8 cellular contexts compared by ENCODE assay signal in the genomic region with DNA sequence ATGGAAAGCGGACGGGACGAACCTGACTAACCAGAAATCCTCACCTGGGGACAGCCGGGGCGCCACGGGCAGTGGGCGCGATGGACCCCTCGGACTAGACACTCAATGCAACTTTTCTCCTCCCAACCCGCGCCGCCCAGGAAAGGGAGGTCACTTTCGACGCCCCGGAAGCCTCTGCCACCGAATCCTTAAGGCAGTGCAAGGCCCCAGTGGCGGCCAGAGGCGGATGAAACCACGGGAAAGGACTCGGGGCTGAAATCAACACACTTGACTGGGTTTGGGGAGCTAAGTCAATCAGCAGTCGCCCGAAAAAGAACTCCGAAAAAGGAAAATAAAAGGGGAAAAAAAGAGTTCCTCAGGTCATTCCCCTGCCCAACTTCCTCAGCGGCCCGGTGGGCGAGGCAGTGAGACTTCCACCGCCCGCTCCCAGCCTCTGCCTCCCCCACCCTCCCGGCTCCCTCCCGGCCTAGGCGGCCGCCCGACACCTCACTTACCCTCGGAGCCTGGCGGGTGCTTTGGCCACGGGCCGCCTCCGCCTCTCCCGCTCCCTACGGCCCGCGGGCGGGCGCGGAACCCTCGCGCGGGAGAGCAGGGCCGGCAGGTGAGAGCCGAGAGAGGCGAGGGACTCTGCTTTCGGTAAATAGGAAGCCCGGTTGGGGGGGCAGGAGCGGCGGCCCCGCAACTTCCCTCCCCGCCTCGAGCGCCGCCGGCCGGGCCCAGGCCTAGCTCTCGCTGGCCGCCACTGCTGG. TPM values are rescaled to one million over a fixed set of nuclear protein-coding genes. Genes with fewer than 3 reads are reported as not detected.
DNase-seq lines count a peak whose midpoint lies in the region; ATAC-seq and TF ChIP-seq lines count a peak whose summit lies in the region.

No MANE protein-coding gene starts in this region.

- H3K36me3 ChIP-seq in OCI-LY3 (replicated peaks; ENCODE audit: low read depth, low read length): peaks cover 21% of the 10 kb centered on the region
- H3K36me3 ChIP-seq in neutrophil: peaks cover 18% of the 10 kb centered on the region
- H3K36me3 ChIP-seq in vagina: peaks cover 0 to 16% of the 10 kb centered on the region in 2 donors

- peak overlapping the region; percentile 75 for H3K9ac ChIP-seq in OCI-LY3 (ENCODE audit: low read length)

- peaks cover 76% of the 10 kb centered on the region for H3K79me2 ChIP-seq in OCI-LY3 (ENCODE audit: low read length)

- H2AFZ ChIP-seq in OCI-LY3 (ENCODE audit: low read depth, low read length): no peak overlapping the region

- H3K27ac ChIP-seq in OCI-LY3 (ENCODE audit: low read length): peak overlapping the region; percentile 43
- peak overlapping the region; percentile 72 for H3K27ac ChIP-seq in foreskin keratinocyte
- H3K27ac ChIP-seq in neutrophil: peak overlapping the region; percentile 86
- H3K27ac ChIP-seq in vagina: peak overlapping the region; percentile 96

- peaks cover 11% of the 10 kb centered on the region for H4K20me1 ChIP-seq in OCI-LY3 (ENCODE audit: insufficient read depth, low read length)

- intact Hi-C loops in vagina (cut with DNase I): no loop called here

- H3K27me3 ChIP-seq in OCI-LY3 (ENCODE audit: low read depth, low read length): no peaks in the 10 kb centered on the region
- no peaks in the 10 kb centered on the region for H3K27me3 ChIP-seq in foreskin keratinocyte
- H3K27me3 ChIP-seq in neutrophil: no peaks in the 10 kb centered on the region
- H3K27me3 ChIP-seq in vagina: no peaks in the 10 kb centered on the region

- TF ChIP-seq CTCF in OCI-LY3 (IDR thresholded peaks at IDR 0.05; ENCODE audit: low read depth, low read length) (no peak), foreskin keratinocyte (conservative IDR thresholded peaks at IDR 0.05) (no peak), neutrophil (IDR thresholded peaks at IDR 0.05) (peak; percentile 44), vagina (IDR thresholded peaks at IDR 0.05) (no peak)

- TF ChIP-seq POLR2A in GM18505 (IDR thresholded peaks at IDR 0.05; ENCODE audit: borderline replicate concordance, extremely low read depth, insufficient read depth, insufficient read length) (peak; percentile 70), vagina (IDR thresholded peaks at IDR 0.05) (no peak)

- DNase-seq in A172 (ENCODE audit: low spot score): peak; percentile 41
- peak; percentile 21 for DNase-seq in activated gamma-delta T cell (lab: John Stamatoyannopoulos, UW)
- DNase-seq in foreskin keratinocyte: no peak
- DNase-seq in vagina (ENCODE audit: extremely low spot score in 2 of 2): no peak

- H3K9me3 ChIP-seq in OCI-LY3 (ENCODE audit: insufficient read depth, low read length) (no peaks in the 10 kb centered on the region), neutrophil (no peaks in the 10 kb centered on the region), vagina (no peaks in the 10 kb centered on the region)

- ATAC-seq in GM18505 (IDR thresholded peaks at IDR 0.05; ENCODE audit: unreplicated experiment) (peak; percentile 30), HG02884 (IDR thresholded peaks at IDR 0.05; ENCODE audit: unreplicated experiment) (peak; percentile 14), foreskin keratinocyte (peak; percentile 49)

- peaks cover 20% of the 10 kb centered on the region for H3K4me1 ChIP-seq in OCI-LY3 (ENCODE audit: low read length)
- peaks cover 23% of the 10 kb centered on the region for H3K4me1 ChIP-seq in foreskin keratinocyte
- peaks cover 19 to 32% of the 10 kb centered on the region in 2 experiments for H3K4me1 ChIP-seq in neutrophil (ENCODE audit: control insufficient read depth in 1 of 2, insufficient read depth in 1 of 2, low read depth in 1 of 2, low read length in 1 of 2)
- peaks cover 68% of the 10 kb centered on the region for H3K4me1 ChIP-seq in vagina

- H3K4me3 ChIP-seq in OCI-LY3 (ENCODE audit: low read length) (peak overlapping the region; percentile 89), neutrophil (ENCODE audit: low read depth in 1 of 2, low read length in 1 of 2) (peak overlapping the region; percentile 90 to 93), vagina (peak overlapping the region; percentile 82 to 94)

- H3K4me2 ChIP-seq in OCI-LY3 (ENCODE audit: low read length): peak overlapping the region; percentile 87

RNA-seq across cellular contexts. Expression of gene WAPL, which starts 0.5 kb away (rescaled TPM):
- total RNA-seq in A172 (2014; rRNA removed; shearing (Covaris generic)): 44.2 and 53.0 TPM in 2 replicates
- 39.5 and 39.7 TPM in 2 replicates for total RNA-seq in foreskin keratinocyte
- 15.0 and 17.3 TPM in 2 replicates for polyA plus RNA-seq in foreskin keratinocyte
- total RNA-seq in vagina: 26.5 TPM

Comparison
In these comparisons a context has a peak if more than half of its experiments do, and no peak if none do; other contexts are left out.
1. DNase-seq: peak in A172 (single experiment) and activated gamma-delta T cell (single experiment); none in foreskin keratinocyte (0 of 2) and vagina (0 of 2).
2. H3K27ac ChIP-seq: peak in every context shown above with its lines; median percentile 96 in vagina; 86 in neutrophil; 72 in foreskin keratinocyte; 43 in OCI-LY3.
3. Peak in every context shown above with its lines, with median percentiles within 50 percentile points of each other: ATAC-seq and H3K4me3 ChIP-seq.